Comparison of ENCODE assay signal across 13 cellular contexts in the genomic region with DNA sequence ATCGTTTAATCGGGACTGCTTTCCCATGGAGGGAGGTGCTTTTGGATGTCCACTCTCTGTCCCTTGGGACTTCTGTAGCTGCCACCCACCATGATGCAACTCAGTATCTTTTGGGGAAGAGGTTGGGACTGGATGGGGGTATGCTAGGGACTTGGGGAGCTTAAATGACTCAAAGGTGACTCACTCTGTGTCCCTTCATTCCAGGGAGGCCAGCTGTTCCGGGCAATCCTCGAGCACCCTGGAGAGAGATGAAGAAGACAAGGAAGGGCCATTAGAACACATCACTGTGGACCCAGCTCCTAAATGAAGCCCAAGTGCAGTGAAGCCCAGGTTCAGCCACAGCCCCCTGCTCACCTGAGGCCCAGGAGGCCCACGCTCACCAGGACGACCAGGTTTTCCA. TPM values are rescaled to one million over a fixed set of nuclear protein-coding genes. Genes with fewer than 3 reads are reported as not detected.
DNase-seq lines count a peak whose midpoint lies in the region; ATAC-seq, FAIRE-seq and TF ChIP-seq lines count a peak whose summit lies in the region.
"Had no signal": no experiment of that assay in that cellular context is flagged by ENCODE, and none has a peak within 500 bp of the region (broad histone marks: within the 10 kb centered on the region; RNA-seq: fewer than 3 reads in every experiment).

No MANE protein-coding gene starts in this region.

- no peak for TF ChIP-seq EP300 in suprapubic skin (IDR thresholded peaks at IDR 0.05)

- peaks cover 7% of the 10 kb centered on the region for H3K4me1 Mint-ChIP-seq in memory B cell

- peak overlapping the region; percentile 21 for H3K27ac Mint-ChIP-seq in memory B cell

- H3K27me3 Mint-ChIP-seq in memory B cell, result peaks cover 16% of the 10 kb centered on the region

- FAIRE-seq in H54 (lab: Jason Lieb, UNC), result no peak

- TF ChIP-seq CTCF in astrocyte of the spinal cord (IDR thresholded peaks at IDR 0.05; ENCODE audit: low read depth, low read length), result no peak
- no peak for TF ChIP-seq CTCF in suprapubic skin (IDR thresholded peaks at IDR 0.05)

- no peak for ATAC-seq in memory B cell (ENCODE audit: low read depth)
- no peak for ATAC-seq in HG03469 (IDR thresholded peaks at IDR 0.05; ENCODE audit: unreplicated experiment)
- no peak for ATAC-seq in GM21381 (IDR thresholded peaks at IDR 0.05; ENCODE audit: unreplicated experiment)
- ATAC-seq: naive thymus-derived CD8-positive, alpha-beta T cell had no signal

- H3K27me3 ChIP-seq in suprapubic skin, result peaks cover 12% of the 10 kb centered on the region

- no peaks in the 10 kb centered on the region for H3K36me3 Mint-ChIP-seq in memory B cell
- H3K36me3 Mint-ChIP-seq: naive thymus-derived CD8-positive, alpha-beta T cell had no signal

- H3K4me3 ChIP-seq in astrocyte of the spinal cord (ENCODE audit: low read depth, low read length), result peak overlapping the region; percentile 100
- H3K4me3 ChIP-seq in suprapubic skin, result peak overlapping the region; percentile 5
- H3K4me3 ChIP-seq: cardiac muscle cell had no signal

- H3K4me1 ChIP-seq in suprapubic skin, result peaks cover 40% of the 10 kb centered on the region

- peaks cover 46% of the 10 kb centered on the region for H3K36me3 ChIP-seq in suprapubic skin

- peak overlapping the region; percentile 58 for H3K27ac ChIP-seq in suprapubic skin
- H3K27ac ChIP-seq: cardiac muscle cell, epithelial cell of prostate had no signal

- WGBS in suprapubic skin, result 63% methylated on average over 6 of the region's 6 CpGs

- peak; percentile 63 for DNase-seq in H54 (ENCODE audit: insufficient read length, low spot score)
- DNase-seq in astrocyte of the spinal cord (ENCODE audit: low read depth, low spot score), result peak; percentile 56
- DNase-seq in memory B cell (ENCODE audit: low spot score in 2 of 2), result no peak
- DNase-seq in suprapubic skin (ENCODE audit: low spot score in 2 of 2), result no peak
- no peak for DNase-seq in C1 segment of cervical spinal cord (lab: John Stamatoyannopoulos, UW)
- no peak for DNase-seq in NCI-H1092 (lab: John Stamatoyannopoulos, UW)
- DNase-seq: activated CD4-positive, CD25-positive, alpha-beta regulatory T cell; naive thymus-derived CD8-positive, alpha-beta T cell; NCI-H748 treated with DMSO at 0.1 percent for 48 hours had no signal

- H3K9me3 Mint-ChIP-seq in memory B cell, result no peaks in the 10 kb centered on the region
- H3K9me3 Mint-ChIP-seq: naive thymus-derived CD8-positive, alpha-beta T cell had no signal

- no peaks in the 10 kb centered on the region for H3K9me3 ChIP-seq in suprapubic skin

- no peak overlapping the region for H3K4me3 Mint-ChIP-seq in memory B cell
- H3K4me3 Mint-ChIP-seq: naive thymus-derived CD8-positive, alpha-beta T cell had no signal

- in situ Hi-C loops in astrocyte of the spinal cord (cut with HindIII; ENCODE audit: low sequenced_read_pairs), result no loop called here

- TF ChIP-seq POLR2A in H54 (IDR thresholded peaks at IDR 0.05; ENCODE audit: low read depth, low read length) (no peak), suprapubic skin (IDR thresholded peaks at IDR 0.05) (no peak)

RNA-seq across cellular contexts. Expression of gene COL1A1, which starts 4.6 kb away (rescaled TPM):
- total RNA-seq in suprapubic skin, result 10 to 100 TPM; 19.2 to 56.8 (median 33.1) TPM

RNA-seq across cellular contexts. Expression of gene SGCA, which starts 31.0 kb away (rescaled TPM):
- total RNA-seq in suprapubic skin, result 1 to 10 TPM; 2.1 to 5.8 (median 4.0) TPM
- total RNA-seq: naive thymus-derived CD8-positive, alpha-beta T cell had no signal

RNA-seq across cellular contexts. Expression of gene PPP1R9B, which starts 46.3 kb away (rescaled TPM):
- total RNA-seq in suprapubic skin, result 10 to 100 TPM; 21.5 to 26.2 (median 23.7) TPM

Comparison
In these comparisons a context has a peak if more than half of its experiments do, and no peak if none do; other contexts are left out.
1. DNase-seq: peak in H54 (single experiment) and astrocyte of the spinal cord (single experiment); none in memory B cell (0 of 2), suprapubic skin (0 of 2), C1 segment of cervical spinal cord (0 of 14) and NCI-H1092 (single experiment).